In genomic region chr1:16385659-16386453, GRCh38 we compare ENCODE assay signal across 11 cellular contexts. TPM values are rescaled to one million over a fixed set of nuclear protein-coding genes. Genes with fewer than 3 reads are reported as not detected.
DNase-seq lines count a peak whose midpoint lies in the region; ATAC-seq, FAIRE-seq and TF ChIP-seq lines count a peak whose summit lies in the region.
"Had no signal": no experiment of that assay in that cellular context is flagged by ENCODE, and none has a peak within 500 bp of the region (broad histone marks: within the 10 kb centered on the region; RNA-seq: fewer than 3 reads in every experiment).

No MANE protein-coding gene starts in this region.

- ATAC-seq in T-helper 17 cell, result no peak
- ATAC-seq in HG03175 (IDR thresholded peaks at IDR 0.05; ENCODE audit: unreplicated experiment), result no peak

- no peaks in the 10 kb centered on the region for H3K9me3 ChIP-seq in CD8-positive, alpha-beta memory T cell (ENCODE audit: low read length)
- H3K9me3 ChIP-seq in T-helper 17 cell (ENCODE audit: control insufficient read depth, low read length, poor library complexity, severe bottlenecking) (no peaks in the 10 kb centered on the region), esophagus squamous epithelium (no peaks in the 10 kb centered on the region), sigmoid colon (no peaks in the 10 kb centered on the region)

- peaks cover 59 to 76% (median 65%) of the 10 kb centered on the region in 3 donors for H3K4me1 Mint-ChIP-seq in CD8-positive, alpha-beta memory T cell
- H3K4me1 Mint-ChIP-seq in T-helper 17 cell, result peaks cover 56% of the 10 kb centered on the region

- FAIRE-seq in RCC 7860 (lab: Jason Lieb, UNC), result no peak

- H3K27ac ChIP-seq in CD8-positive, alpha-beta memory T cell (ENCODE audit: low read depth, low read length), result no peak overlapping the region
- peak overlapping the region; percentile 20 to 75 (median 66) for H3K27ac ChIP-seq in esophagus squamous epithelium
- H3K27ac ChIP-seq in sigmoid colon, result peak overlapping the region; percentile 73 to 86 (median 76)

- peaks cover 60% of the 10 kb centered on the region for H3K4me1 ChIP-seq in CD8-positive, alpha-beta memory T cell (ENCODE audit: insufficient read depth, low read length)
- peaks cover 20 to 63% (median 46%) of the 10 kb centered on the region in 3 donors for H3K4me1 ChIP-seq in esophagus squamous epithelium
- H3K4me1 ChIP-seq in sigmoid colon, result peaks cover 0 to 60% (median 53%) of the 10 kb centered on the region in 4 donors

- TF ChIP-seq EP300 in sigmoid colon (IDR thresholded peaks at IDR 0.05), result no peak

- H3K4me3 ChIP-seq in CD8-positive, alpha-beta memory T cell (ENCODE audit: low read length), result no peak overlapping the region
- H3K4me3 ChIP-seq in esophagus squamous epithelium, result no peak overlapping the region
- no peak overlapping the region for H3K4me3 ChIP-seq in sigmoid colon

- H3K4me3 Mint-ChIP-seq in CD8-positive, alpha-beta memory T cell, result peak overlapping the region in 5 of 7 donors; percentile 41 to 89 (median 83)
- H3K4me3 Mint-ChIP-seq in T-helper 17 cell, result peak overlapping the region; percentile 91

- TF ChIP-seq POLR2A in esophagus squamous epithelium (IDR thresholded peaks at IDR 0.05), result no peak
- TF ChIP-seq POLR2A in sigmoid colon (IDR thresholded peaks at IDR 0.05), result no peak

- WGBS in esophagus squamous epithelium, 2 donors, result 77 to 93% methylated on average over 8 to 9 of the region's 9 CpGs
- WGBS in sigmoid colon, 2 donors, result 93 to 96% methylated on average over 9 of the region's 9 CpGs

- POLR2A ChIA-PET in CD8-positive, alpha-beta memory T cell (lab: Charles Lee), result interaction anchor here (0.9 kb wide), 1 partner anchor 18 kb away, joined by 4 read pairs; no protein-coding TSS in a partner anchor

- H3K27me3 Mint-ChIP-seq in CD8-positive, alpha-beta memory T cell, result no peaks in the 10 kb centered on the region
- H3K27me3 Mint-ChIP-seq in T-helper 17 cell, result no peaks in the 10 kb centered on the region

- TF ChIP-seq CTCF in esophagus squamous epithelium (IDR thresholded peaks at IDR 0.05) (no peak), sigmoid colon (IDR thresholded peaks at IDR 0.05) (no peak)

- peaks cover 0 to 28% (median 6%) of the 10 kb centered on the region in 3 donors for H3K36me3 Mint-ChIP-seq in CD8-positive, alpha-beta memory T cell
- peaks cover 5% of the 10 kb centered on the region for H3K36me3 Mint-ChIP-seq in T-helper 17 cell (ENCODE audit: low read depth)

- no peaks in the 10 kb centered on the region for H3K27me3 ChIP-seq in CD8-positive, alpha-beta memory T cell (ENCODE audit: insufficient read depth, low read length, poor library complexity, severe bottlenecking)
- H3K27me3 ChIP-seq in esophagus squamous epithelium (no peaks in the 10 kb centered on the region), sigmoid colon (no peaks in the 10 kb centered on the region)

- intact Hi-C loops in esophagus squamous epithelium (cut with DNase I) (no loop called here), sigmoid colon (cut with DNase I) (loop anchor here (5.0 kb wide), 1 partner anchor 56 kb away; the partner anchor contains the start of gene NECAP2)

- peaks cover 13% of the 10 kb centered on the region for H3K36me3 ChIP-seq in CD8-positive, alpha-beta memory T cell (ENCODE audit: insufficient read depth, low read length)
- H3K36me3 ChIP-seq in esophagus squamous epithelium, result no peaks in the 10 kb centered on the region
- no peaks in the 10 kb centered on the region for H3K36me3 ChIP-seq in sigmoid colon

- H3K27ac Mint-ChIP-seq in CD8-positive, alpha-beta memory T cell, result peak overlapping the region; percentile 48 to 86 (median 75)
- H3K27ac Mint-ChIP-seq in T-helper 17 cell, result peak overlapping the region; percentile 93

- CTCF ChIA-PET in CD8-positive, alpha-beta memory T cell (lab: Charles Lee), result no interaction called here

- H3K9me3 Mint-ChIP-seq in CD8-positive, alpha-beta memory T cell, result no peaks in the 10 kb centered on the region

- no peak for DNase-seq in CD8-positive, alpha-beta memory T cell
- no peak for DNase-seq in T-helper 17 cell
- DNase-seq in esophagus squamous epithelium (lab: John Stamatoyannopoulos, UW), result no peak
- no peak for DNase-seq in sigmoid colon
- no peak for DNase-seq in RCC 7860 (ENCODE audit: low spot score)
- no peak for DNase-seq in AML-193 (lab: John Stamatoyannopoulos, UW)
- DNase-seq in COLO829 (ENCODE audit: low spot score), result no peak
- DNase-seq: central memory CD4-positive, alpha-beta T cell had no signal

RNA-seq across cellular contexts. Expression of gene SZRD1, which starts 18.8 kb away (rescaled TPM):
- total RNA-seq in CD8-positive, alpha-beta memory T cell, result 100 to 1,000 TPM; 208 to 216 TPM
- 49.2 TPM for polyA plus RNA-seq in CD8-positive, alpha-beta memory T cell
- 100 to 1,000 TPM; 123 to 133 TPM for total RNA-seq in T-helper 17 cell
- 10 to 100 TPM; 51.7 to 65.0 (median 58.5) TPM for total RNA-seq in esophagus squamous epithelium
- 10 to 100 TPM; 65.0 to 77.3 (median 68.1) TPM for total RNA-seq in sigmoid colon
- 100 to 1,000 TPM in 1 of 3 donors, 10 to 100 TPM in 2; 81.1 to 106 (median 99.6) TPM for polyA plus RNA-seq in sigmoid colon

RNA-seq across cellular contexts. Expression of gene FBXO42, which starts 33.6 kb away (rescaled TPM):
- 10 to 100 TPM; 15.7 to 16.9 TPM for total RNA-seq in CD8-positive, alpha-beta memory T cell
- 23.8 TPM for polyA plus RNA-seq in CD8-positive, alpha-beta memory T cell
- 10 to 100 TPM; 17.4 to 20.5 TPM for total RNA-seq in T-helper 17 cell
- total RNA-seq in esophagus squamous epithelium, result 10 to 100 TPM; 15.9 to 29.0 (median 20.2) TPM
- 10 to 100 TPM; 16.6 to 29.6 (median 20.4) TPM for total RNA-seq in sigmoid colon
- 10 to 100 TPM in 1 of 3 donors, 1 to 10 TPM in 2; 8.8 to 12.1 (median 9.0) TPM for polyA plus RNA-seq in sigmoid colon

RNA-seq across cellular contexts. Expression of gene SPATA21, which starts 51.4 kb away (rescaled TPM):
- not detected for total RNA-seq in CD8-positive, alpha-beta memory T cell
- polyA plus RNA-seq in CD8-positive, alpha-beta memory T cell, result not detected
- not detected for total RNA-seq in T-helper 17 cell
- total RNA-seq in esophagus squamous epithelium, result not detected
- not detected for total RNA-seq in sigmoid colon
- under 1 TPM; under 0.01 to 0.23 (median 0.17) TPM for polyA plus RNA-seq in sigmoid colon
- total RNA-seq: LHCN-M2, omental fat pad had no signal

RNA-seq across cellular contexts. Expression of gene NECAP2, which starts 54.7 kb away (rescaled TPM):
- total RNA-seq in CD8-positive, alpha-beta memory T cell, result 10 to 100 TPM; 79.4 to 80.5 TPM
- 170 TPM for polyA plus RNA-seq in CD8-positive, alpha-beta memory T cell
- total RNA-seq in T-helper 17 cell (100 to 1,000 TPM; 107 to 108 TPM), esophagus squamous epithelium (10 to 100 TPM; 38.5 to 48.4 (median 47.2) TPM), sigmoid colon (10 to 100 TPM; 22.8 to 38.0 (median 31.2) TPM)
- 10 to 100 TPM; 54.7 to 59.2 (median 59.1) TPM for polyA plus RNA-seq in sigmoid colon
